Comparison of ENCODE assay signal across 22 cellular contexts in genomic region chr18:34965108-34965507, GRCh38.
DNase-seq lines count a peak whose midpoint lies in the region; ATAC-seq, FAIRE-seq and TF ChIP-seq lines count a peak whose summit lies in the region.
"Had no signal": no experiment of that assay in that cellular context is flagged by ENCODE, and none has a peak within 500 bp of the region (broad histone marks: within the 10 kb centered on the region; RNA-seq: fewer than 3 reads in every experiment).

No MANE protein-coding gene starts in this region.

- no peak overlapping the region for H3K9ac ChIP-seq in kidney (ENCODE audit: low read length in 2 of 2)
- H3K9ac ChIP-seq: BLaER1 treated with 17β-estradiol and CSF1 and Interleukin-3, amounts not matched to agents 10 nM and 100 nM had no signal

- DNase-seq in NCI-H2107 (lab: John Stamatoyannopoulos, UW) (peak; percentile 20), NCI-H2107 treated with DMSO at 0.1 percent for 48 hours (lab: John Stamatoyannopoulos, UW; ENCODE audit: unreplicated experiment) (no peak), NCI-H128 (lab: John Stamatoyannopoulos, UW; ENCODE audit: unreplicated experiment) (peak; percentile 42), cerebellar cortex (ENCODE audit: low spot score) (peak; percentile 7), gastrocnemius medialis (no peak), cortex of kidney (lab: John Stamatoyannopoulos, UW) (no peak), kidney (no peak)
- DNase-seq: activated CD4-positive, alpha-beta T cell treated with anti-CD3 and anti-CD28 coated beads for 48 hours; activated CD8-positive, alpha-beta memory T cell treated with anti-CD3 and anti-CD28 coated beads, Interleukin-2, amount 50 U/mL, for 48 hours; activated gamma-delta T cell; adrenal gland; DND-41; hypothalamus; mesendoderm; stimulated activated CD8-positive, alpha-beta memory T cell treated with anti-CD3 and anti-CD28 coated beads, Interleukin-4, amount 100 ng/mL, for 48 hours had no signal

- in situ Hi-C loops in gastrocnemius medialis (cut with MboI; ENCODE audit: low sequenced_read_pairs in 4 of 4): no loop called here

- no peaks in the 10 kb centered on the region for H3K27me3 ChIP-seq in gastrocnemius medialis
- H3K27me3 ChIP-seq: adrenal gland; BLaER1 treated with 17β-estradiol and CSF1 and Interleukin-3, amounts not matched to agents 10 nM and 100 nM had no signal

- H3K27ac ChIP-seq in gastrocnemius medialis (peak overlapping the region in 3 of 4 donors; percentile 19 to 95 (median 22)), kidney (ENCODE audit: low read depth in 2 of 2, low read length in 2 of 2) (no peak overlapping the region)
- H3K27ac ChIP-seq: adrenal gland; BLaER1 treated with 17β-estradiol and CSF1 and Interleukin-3, amounts not matched to agents 10 nM and 100 nM; prostate gland had no signal

- H3K4me3 ChIP-seq in gastrocnemius medialis (no peak overlapping the region), kidney (ENCODE audit: low read length in 2 of 2) (no peak overlapping the region)
- H3K4me3 ChIP-seq: adrenal gland; BLaER1 treated with 17β-estradiol and CSF1 and Interleukin-3, amounts not matched to agents 10 nM and 100 nM; prostate gland had no signal

- ATAC-seq in gastrocnemius medialis (no peak), HG03025 (IDR thresholded peaks at IDR 0.05; ENCODE audit: low FRiP score, unreplicated experiment) (no peak)
- ATAC-seq: Right ventricle myocardium inferior had no signal

- TF ChIP-seq POLR2A in gastrocnemius medialis (IDR thresholded peaks at IDR 0.05): no peak

- H3K9me3 ChIP-seq in gastrocnemius medialis (no peaks in the 10 kb centered on the region), kidney (ENCODE audit: control insufficient read depth in 1 of 2, low read length in 2 of 2) (no peaks in the 10 kb centered on the region)
- H3K9me3 ChIP-seq: adrenal gland; BLaER1 treated with 17β-estradiol and CSF1 and Interleukin-3, amounts not matched to agents 10 nM and 100 nM; prostate gland had no signal

- H3K36me3 ChIP-seq in gastrocnemius medialis (no peaks in the 10 kb centered on the region), kidney (ENCODE audit: control insufficient read depth in 1 of 2, insufficient read depth in 2 of 2, low read length in 2 of 2) (no peaks in the 10 kb centered on the region)
- H3K36me3 ChIP-seq: adrenal gland; BLaER1 treated with 17β-estradiol and CSF1 and Interleukin-3, amounts not matched to agents 10 nM and 100 nM; prostate gland had no signal

- intact Hi-C loops in gastrocnemius medialis (cut with DNase I; ENCODE audit: low total_unique reads): loop anchor here (5.0 kb wide), 1 partner anchor 53 kb away; no protein-coding TSS in a partner anchor
- intact Hi-C loops in kidney (cut with DNase I): no loop called here

- FAIRE-seq in kidney (lab: Jason Lieb, UNC): no peak
- FAIRE-seq: A204.1, bronchial epithelial cell, H54 had no signal

- H3K4me1 ChIP-seq in gastrocnemius medialis (peaks cover 28 to 41% of the 10 kb centered on the region in 2 donors), kidney (ENCODE audit: control insufficient read depth in 1 of 2, insufficient read depth in 1 of 2, low read depth in 1 of 2, low read length in 2 of 2) (no peaks in the 10 kb centered on the region)
- H3K4me1 ChIP-seq: adrenal gland, prostate gland had no signal

- TF ChIP-seq CTCF in gastrocnemius medialis (IDR thresholded peaks at IDR 0.05 in 4 of 5, conservative IDR thresholded peaks at IDR 0.05 in 1 of 5): no peak
- no peak for TF ChIP-seq CTCF in kidney (IDR thresholded peaks at IDR 0.05; ENCODE audit: borderline replicate concordance, extremely low read depth, insufficient read depth)

Comparison
In these comparisons a context has a peak if more than half of its experiments do, and no peak if none do; other contexts are left out.
1. DNase-seq: peak in NCI-H2107 (single experiment), NCI-H128 (single experiment) and cerebellar cortex (single experiment); none in NCI-H2107 treated with DMSO at 0.1 percent for 48 hours (single experiment), gastrocnemius medialis (0 of 2), cortex of kidney (single experiment) and kidney (single experiment).
2. H3K27ac ChIP-seq: peak in gastrocnemius medialis (3 of 4); none in kidney (0 of 2).